Comparison of ENCODE assay signal across 1 cellular context in genomic region chr17:75046583-75047289, GRCh38.
TF ChIP-seq lines count a peak whose summit lies in the region.

TSS of gene ATP5PD (minus strand) at chr17:75046969. CDS start at chr17:75042650, 4,319 bp downstream.
TSS of gene KCTD2 (plus strand) at chr17:75047225. CDS start at chr17:75047251, 26 bp downstream.

TF ChIP-seq in HepG2, 621 proteins besides CTCF, POLR2A, EP300 and RAD21 (continued from another document):
- TF ChIP-seq ZNF407 (CRISPR knock-in tag; IDR thresholded peaks at IDR 0.05; ENCODE audit: not compliant biosample characterization): peak; percentile 84
- TF ChIP-seq SRSF9 (IDR thresholded peaks at IDR 0.05; ENCODE audit: borderline replicate concordance, insufficient read depth, low read depth, low read length, poor library complexity, severe bottlenecking): no peak
- TF ChIP-seq ZNF780A (CRISPR knock-in tag; IDR thresholded peaks at IDR 0.05): no peak
- TF ChIP-seq ZNF282 (IDR thresholded peaks at IDR 0.05; ENCODE audit: partially characterized antibody): no peak
- no peak for TF ChIP-seq SP1 (IDR thresholded peaks at IDR 0.05)
- TF ChIP-seq SP1 (CRISPR knock-in tag; IDR thresholded peaks at IDR 0.05): peak; percentile 84
- TF ChIP-seq ZNF724P (CRISPR knock-in tag; IDR thresholded peaks at IDR 0.05; ENCODE audit: borderline replicate concordance): peak; percentile 89
- TF ChIP-seq SATB2 (CRISPR knock-in tag; IDR thresholded peaks at IDR 0.05): no peak
- TF ChIP-seq HOXA3 (CRISPR knock-in tag; IDR thresholded peaks at IDR 0.05): peak; percentile 76
- peak; percentile 97 for TF ChIP-seq YY1 (IDR thresholded peaks at IDR 0.05; ENCODE audit: insufficient read depth, insufficient replicate concordance, low read depth, low read length)
- peak; percentile 90 for TF ChIP-seq IKZF4 (CRISPR knock-in tag; IDR thresholded peaks at IDR 0.05; ENCODE audit: borderline replicate concordance, low read depth, not compliant biosample characterization)
- TF ChIP-seq NFYB (CRISPR knock-in tag; IDR thresholded peaks at IDR 0.05): peak; percentile 97
- peak; percentile 82; the same call in 1 of the 2 replicates for TF ChIP-seq NR2C2 (CRISPR knock-in tag; IDR thresholded peaks at IDR 0.05; ENCODE audit: borderline replicate concordance)
- TF ChIP-seq HNRNPK (IDR thresholded peaks at IDR 0.05; ENCODE audit: low read depth, low read length, poor library complexity, severe bottlenecking): peak; percentile 90
- peak; percentile 54; the same call in 1 of the 2 replicates for TF ChIP-seq ZBTB33 (CRISPR knock-in tag; IDR thresholded peaks at IDR 0.05)
- peak; percentile 72; the same call in 1 of the 2 replicates for TF ChIP-seq SSRP1 (CRISPR knock-in tag; IDR thresholded peaks at IDR 0.05)
- TF ChIP-seq NAIF1 (CRISPR knock-in tag; IDR thresholded peaks at IDR 0.05; ENCODE audit: borderline replicate concordance): no peak
- TF ChIP-seq TGIF2 (CRISPR knock-in tag; IDR thresholded peaks at IDR 0.05): peak; percentile 87
- no peak for TF ChIP-seq ZNF292 (CRISPR knock-in tag; IDR thresholded peaks at IDR 0.05; ENCODE audit: borderline replicate concordance, low read depth)
- no peak; the same call in 1 of the 2 replicates for TF ChIP-seq ZNF652 (CRISPR knock-in tag; IDR thresholded peaks at IDR 0.05; ENCODE audit: borderline replicate concordance, low read depth)
- TF ChIP-seq ZNF263 (CRISPR knock-in tag; IDR thresholded peaks at IDR 0.05): peak; percentile 42; the same call in 1 of the 2 replicates
- TF ChIP-seq ZNF362 (CRISPR knock-in tag; IDR thresholded peaks at IDR 0.05; ENCODE audit: borderline replicate concordance): peak; percentile 35; the same call in 1 of the 2 replicates
- TF ChIP-seq ZNF24 (IDR thresholded peaks at IDR 0.05): no peak
- peak; percentile 38 for TF ChIP-seq TFDP1 (CRISPR knock-in tag; IDR thresholded peaks at IDR 0.05; ENCODE audit: borderline replicate concordance)
- no peak for TF ChIP-seq ZEB1 (IDR thresholded peaks at IDR 0.05; ENCODE audit: insufficient replicate concordance, low read depth)
- peak; percentile 88; the same call in 1 of the 2 replicates for TF ChIP-seq KLF11 (CRISPR knock-in tag; IDR thresholded peaks at IDR 0.05)
- TF ChIP-seq NFATC3 (CRISPR knock-in tag; IDR thresholded peaks at IDR 0.05): peak; percentile 82
- no peak for TF ChIP-seq ZNF567 (CRISPR knock-in tag; IDR thresholded peaks at IDR 0.05; ENCODE audit: borderline replicate concordance)
- peak; percentile 68 for TF ChIP-seq ZBTB20 (CRISPR knock-in tag; IDR thresholded peaks at IDR 0.05; ENCODE audit: borderline replicate concordance, low read depth)
- TF ChIP-seq ZNF543 (CRISPR knock-in tag; IDR thresholded peaks at IDR 0.05): peak; percentile 91; the same call in 1 of the 2 replicates
- TF ChIP-seq MEF2D (CRISPR knock-in tag; IDR thresholded peaks at IDR 0.05): no peak; the same call in 1 of the 2 replicates
- peak; percentile 30; the same call in 1 of the 2 replicates for TF ChIP-seq DNMT1 (CRISPR knock-in tag; IDR thresholded peaks at IDR 0.05)
- peak; percentile 4; the same call in 1 of the 2 replicates for TF ChIP-seq ZSCAN31 (CRISPR knock-in tag; IDR thresholded peaks at IDR 0.05; ENCODE audit: low read depth)
- TF ChIP-seq PLRG1 (conservative IDR thresholded peaks at IDR 0.05): no peak
- peak; percentile 98 for TF ChIP-seq PRDM10 (CRISPR knock-in tag; IDR thresholded peaks at IDR 0.05; ENCODE audit: low read depth)
- no peak for TF ChIP-seq ATF3 (CRISPR knock-in tag; IDR thresholded peaks at IDR 0.05)
- no peak for TF ChIP-seq SMYD3 (CRISPR knock-in tag; IDR thresholded peaks at IDR 0.05)
